Comparison of ENCODE assay signal across 10 cellular contexts in genomic region chr10:129972145-129972965, GRCh38. TPM values are rescaled to one million over a fixed set of nuclear protein-coding genes. Genes with fewer than 3 reads are reported as not detected.
DNase-seq lines count a peak whose midpoint lies in the region; ATAC-seq, FAIRE-seq and TF ChIP-seq lines count a peak whose summit lies in the region.
"Had no signal": no experiment of that assay in that cellular context is flagged by ENCODE, and none has a peak within 500 bp of the region (broad histone marks: within the 10 kb centered on the region; RNA-seq: fewer than 3 reads in every experiment).

No MANE protein-coding gene starts in this region.

- peak overlapping the region; percentile 43 for H3K4me3 ChIP-seq in iPS-20b (ENCODE audit: low read length)
- H3K4me3 ChIP-seq: SJSA1 had no signal

- no peaks in the 10 kb centered on the region for H3K9me3 Mint-ChIP-seq in activated T-cell treated with anti-CD3 and anti-CD28 coated beads, Interleukin-2, amount 50 U/mL, for 4 hours
- H3K9me3 Mint-ChIP-seq in activated T-helper 17 cell treated with anti-CD3 and anti-CD28 coated beads, Interleukin-2, amount 50 U/mL, for 72 hours: no peaks in the 10 kb centered on the region
- H3K9me3 Mint-ChIP-seq in stimulated activated effector memory CD8-positive, alpha-beta T cell treated with anti-CD3 and anti-CD28 coated beads, Interleukin-12 subunit alpha, Interleukin-12 subunit beta, amount 100 ng/mL, for 72 hours: no peaks in the 10 kb centered on the region

- no peak overlapping the region for H3K27ac ChIP-seq in iPS-20b (ENCODE audit: low read length)
- H3K27ac ChIP-seq: SJSA1, thyroid gland had no signal

- peaks cover 92% of the 10 kb centered on the region for H3K27me3 ChIP-seq in iPS-20b (ENCODE audit: insufficient read depth, low read length)

- peaks cover 9% of the 10 kb centered on the region; the same call in 1 of the 2 replicates for H3K4me1 ChIP-seq in iPS-20b (ENCODE audit: insufficient read depth, low read length)
- H3K4me1 ChIP-seq: SJSA1 had no signal

- H3K27me3 Mint-ChIP-seq in activated T-cell treated with anti-CD3 and anti-CD28 coated beads, Interleukin-2, amount 50 U/mL, for 4 hours (ENCODE audit: low read depth): peaks cover 73% of the 10 kb centered on the region
- H3K27me3 Mint-ChIP-seq in activated T-helper 17 cell treated with anti-CD3 and anti-CD28 coated beads, Interleukin-2, amount 50 U/mL, for 72 hours: peaks cover 51% of the 10 kb centered on the region

- H3K36me3 Mint-ChIP-seq in activated T-cell treated with anti-CD3 and anti-CD28 coated beads, Interleukin-2, amount 50 U/mL, for 4 hours (ENCODE audit: insufficient read depth): no peaks in the 10 kb centered on the region
- peaks cover 8% of the 10 kb centered on the region for H3K36me3 Mint-ChIP-seq in activated T-helper 17 cell treated with anti-CD3 and anti-CD28 coated beads, Interleukin-2, amount 50 U/mL, for 72 hours (ENCODE audit: low read depth)
- peaks cover 13% of the 10 kb centered on the region for H3K36me3 Mint-ChIP-seq in stimulated activated effector memory CD8-positive, alpha-beta T cell treated with anti-CD3 and anti-CD28 coated beads, Interleukin-12 subunit alpha, Interleukin-12 subunit beta, amount 100 ng/mL, for 72 hours

- DNase-seq in activated T-cell treated with anti-CD3 and anti-CD28 coated beads, Interleukin-2, amount 50 U/mL, for 4 hours: no peak
- no peak for DNase-seq in activated T-cell treated with anti-CD3 and anti-CD28 coated beads, Interleukin-2, amount 50 U/mL, for 48 hours
- no peak for DNase-seq in stimulated activated effector memory CD8-positive, alpha-beta T cell treated with anti-CD3 and anti-CD28 coated beads, Interleukin-12 subunit alpha, Interleukin-12 subunit beta, amount 100 ng/mL, for 72 hours (ENCODE audit: low spot score in 2 of 2)
- no peak for DNase-seq in D721Med (ENCODE audit: insufficient read length, low spot score)
- DNase-seq in NCI-H748 (lab: John Stamatoyannopoulos, UW; ENCODE audit: unreplicated experiment): no peak
- DNase-seq in OCI-M2 (lab: John Stamatoyannopoulos, UW; ENCODE audit: unreplicated experiment): no peak

- H3K27ac Mint-ChIP-seq in activated T-helper 17 cell treated with anti-CD3 and anti-CD28 coated beads, Interleukin-2, amount 50 U/mL, for 72 hours: no peak overlapping the region
- no peak overlapping the region for H3K27ac Mint-ChIP-seq in stimulated activated effector memory CD8-positive, alpha-beta T cell treated with anti-CD3 and anti-CD28 coated beads, Interleukin-12 subunit alpha, Interleukin-12 subunit beta, amount 100 ng/mL, for 72 hours

- no peaks in the 10 kb centered on the region for H3K9me3 ChIP-seq in iPS-20b (ENCODE audit: insufficient read depth, low read depth, low read length)
- H3K9me3 ChIP-seq: thyroid gland had no signal

- no peak for TF ChIP-seq CTCF in D721Med (IDR thresholded peaks at IDR 0.05; ENCODE audit: insufficient read depth, missing control alignments)

- ATAC-seq in activated T-cell treated with anti-CD3 and anti-CD28 coated beads, Interleukin-2, amount 50 U/mL, for 4 hours: no peak
- no peak for ATAC-seq in activated T-helper 17 cell treated with anti-CD3 and anti-CD28 coated beads, Interleukin-2, amount 50 U/mL, for 72 hours (replicated peaks)
- ATAC-seq in stimulated activated effector memory CD8-positive, alpha-beta T cell treated with anti-CD3 and anti-CD28 coated beads, Interleukin-12 subunit alpha, Interleukin-12 subunit beta, amount 100 ng/mL, for 72 hours: no peak

- no peak overlapping the region for H3K9ac ChIP-seq in iPS-20b (ENCODE audit: low read depth, low read length)

- peak overlapping the region; percentile 45 for H3K4me3 Mint-ChIP-seq in activated T-cell treated with anti-CD3 and anti-CD28 coated beads, Interleukin-2, amount 50 U/mL, for 4 hours
- H3K4me3 Mint-ChIP-seq in activated T-helper 17 cell treated with anti-CD3 and anti-CD28 coated beads, Interleukin-2, amount 50 U/mL, for 72 hours: peak overlapping the region; percentile 46
- H3K4me3 Mint-ChIP-seq in stimulated activated effector memory CD8-positive, alpha-beta T cell treated with anti-CD3 and anti-CD28 coated beads, Interleukin-12 subunit alpha, Interleukin-12 subunit beta, amount 100 ng/mL, for 72 hours: peak overlapping the region; percentile 34

- FAIRE-seq in D721Med (lab: Jason Lieb, UNC): no peak

- H3K4me1 Mint-ChIP-seq in activated T-cell treated with anti-CD3 and anti-CD28 coated beads, Interleukin-2, amount 50 U/mL, for 4 hours (ENCODE audit: low read depth): peaks cover 9% of the 10 kb centered on the region
- no peaks in the 10 kb centered on the region for H3K4me1 Mint-ChIP-seq in activated T-helper 17 cell treated with anti-CD3 and anti-CD28 coated beads, Interleukin-2, amount 50 U/mL, for 72 hours
- peaks cover 10% of the 10 kb centered on the region for H3K4me1 Mint-ChIP-seq in stimulated activated effector memory CD8-positive, alpha-beta T cell treated with anti-CD3 and anti-CD28 coated beads, Interleukin-12 subunit alpha, Interleukin-12 subunit beta, amount 100 ng/mL, for 72 hours

- H3K36me3 ChIP-seq in iPS-20b (ENCODE audit: insufficient read depth, low read depth, low read length): no peaks in the 10 kb centered on the region
- H3K36me3 ChIP-seq: SJSA1, thyroid gland had no signal

RNA-seq across cellular contexts. Expression of gene EBF3, which starts 8.3 kb away (rescaled TPM):
- total RNA-seq in activated T-cell treated with anti-CD3 and anti-CD28 coated beads, Interleukin-2, amount 50 U/mL, for 4 hours: not detected
- not detected for total RNA-seq in activated T-helper 17 cell treated with anti-CD3 and anti-CD28 coated beads, Interleukin-2, amount 50 U/mL, for 72 hours
- total RNA-seq: SJSA1 had no signal
